ENCODE assay signal across 16 cellular contexts in the genomic region with DNA sequence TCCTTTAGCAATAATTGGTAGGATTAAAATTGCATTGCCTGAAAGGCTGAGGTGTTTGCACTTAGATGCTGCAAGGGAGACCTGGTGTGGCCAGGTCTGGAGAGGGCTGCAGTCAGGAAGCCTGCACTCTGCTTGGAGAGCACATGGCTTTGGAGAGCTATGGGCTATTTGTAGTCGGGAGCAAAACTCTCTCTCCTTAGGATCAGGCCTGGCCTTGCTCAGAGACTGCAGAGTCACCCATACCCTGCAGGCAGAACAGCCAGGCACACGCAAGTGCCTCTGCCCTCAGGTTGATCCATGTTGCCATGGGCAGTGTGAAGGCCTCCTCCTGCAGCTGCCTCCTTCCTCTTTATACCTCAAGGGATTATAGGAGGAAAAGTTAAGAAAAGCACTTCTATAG.
"Had no signal": no experiment of that assay in that cellular context is flagged by ENCODE, and none has a peak within 500 bp of the region (broad histone marks: within the 10 kb centered on the region; RNA-seq: fewer than 3 reads in every experiment).

No MANE protein-coding gene starts in this region.

- H3K36me3 ChIP-seq: colonic mucosa, prostate gland had no signal

- H3K27ac ChIP-seq: colonic mucosa, epithelial cell of prostate, prostate gland, testis, VCaP had no signal

- H3K4me3 ChIP-seq: colonic mucosa, prostate gland, testis had no signal

- H3K4me1 ChIP-seq: colonic mucosa, prostate gland had no signal

- DNase-seq: activated CD4-positive, alpha-beta memory T cell treated with anti-CD3 and anti-CD28 coated beads, Interleukin-2, amount 10 ng/mL, durations not matched to agents 7 days and 5 days; activated CD4-positive, alpha-beta T cell treated with anti-CD3 and anti-CD28 coated beads for 36 hours; activated CD8-positive, alpha-beta memory T cell treated with anti-CD3 and anti-CD28 coated beads, Interleukin-2, amount 50 U/mL, for 4 hours; activated naive CD4-positive, alpha-beta T cell treated with Interleukin-2 at 50 U/mL for 16 hours; colonic mucosa; effector memory CD4-positive, alpha-beta T cell; hypothalamus; kidney glomerular epithelial cell; natural killer cell; stimulated activated CD4-positive, alpha-beta T cell treated with anti-CD3 and anti-CD28 coated beads, Interleukin-2, amount 100 ng/mL, for 48 hours; stimulated activated naive CD4-positive, alpha-beta T cell treated with Interleukin-2 at 50 U/mL for 16 hours; T-helper 9 cell; testis had no signal

- ATAC-seq: activated CD4-positive, alpha-beta T cell treated with anti-CD3 and anti-CD28 coated beads for 36 hours; natural killer cell had no signal

- H3K9me3 ChIP-seq: colonic mucosa, prostate gland, testis had no signal

- H3K27me3 ChIP-seq: colonic mucosa, testis had no signal
